8 cellular contexts compared by ENCODE assay signal in the genomic region with DNA sequence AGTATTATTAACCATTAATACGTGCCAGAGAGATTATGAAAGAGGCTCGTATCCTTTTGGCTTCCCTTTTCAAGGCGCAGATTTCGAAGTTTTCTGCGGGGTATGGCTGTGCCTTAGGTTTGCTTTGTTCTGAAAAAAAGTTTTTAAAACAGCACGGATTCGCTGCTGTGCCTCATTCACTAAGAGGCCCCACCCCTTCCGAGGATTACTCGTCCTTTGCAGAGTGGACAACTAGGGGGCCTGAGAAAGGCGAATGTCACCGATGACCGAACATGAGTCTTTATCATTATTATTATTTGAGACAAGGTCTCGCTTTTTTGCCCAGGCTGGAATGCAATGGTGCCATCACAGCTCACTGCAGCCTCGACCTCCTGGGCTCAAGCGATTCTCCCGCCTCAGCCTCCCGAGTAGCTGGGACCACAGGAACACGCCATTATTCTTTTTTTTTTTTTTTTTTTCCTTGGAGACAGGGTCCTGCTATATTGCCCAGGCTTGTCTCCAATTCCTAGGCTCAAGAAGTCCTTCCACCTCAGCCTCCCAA. TPM values are rescaled to one million over a fixed set of nuclear protein-coding genes. Genes with fewer than 3 reads are reported as not detected.
DNase-seq lines count a peak whose midpoint lies in the region; ATAC-seq, FAIRE-seq and TF ChIP-seq lines count a peak whose summit lies in the region.

No MANE protein-coding gene starts in this region.

- H4K20me1 ChIP-seq in keratinocyte (ENCODE audit: control insufficient read depth, extremely low read depth, insufficient read depth, low read length) (no peaks in the 10 kb centered on the region), smooth muscle cell (ENCODE audit: low read depth) (peaks cover 26% of the 10 kb centered on the region)

- H3K9ac ChIP-seq in keratinocyte (ENCODE audit: control insufficient read depth, extremely low read depth, insufficient read depth, low read length): peak overlapping the region; percentile 91
- peak overlapping the region; percentile 93 for H3K9ac ChIP-seq in smooth muscle cell (ENCODE audit: low read depth)

- peak overlapping the region; percentile 92 for H3K27ac Mint-ChIP-seq in central memory CD8-positive, alpha-beta T cell (ENCODE audit: low read depth)

- TF ChIP-seq CTCF in AG04449 (IDR thresholded peaks at IDR 0.05; ENCODE audit: insufficient read depth, low read length, missing control alignments): peak; percentile 11
- no peak for TF ChIP-seq CTCF in GM10266 (IDR thresholded peaks at IDR 0.05; ENCODE audit: control insufficient read depth, insufficient read depth, low read depth, missing control alignments)
- no peak for TF ChIP-seq CTCF in RWPE1 (conservative IDR thresholded peaks at IDR 0.05; ENCODE audit: low read depth)
- TF ChIP-seq CTCF in keratinocyte (optimal IDR thresholded peaks at IDR 0.05 in 1 of 3, IDR thresholded peaks at IDR 0.05 in 1 of 3, conservative IDR thresholded peaks at IDR 0.05 in 1 of 3; ENCODE audit: extremely low read depth in 1 of 3, insufficient read depth in 2 of 3, low read length in 3 of 3): no peak
- TF ChIP-seq CTCF in smooth muscle cell (IDR thresholded peaks at IDR 0.05; ENCODE audit: borderline replicate concordance, insufficient read depth, poor library complexity, severe bottlenecking): no peak

- peak overlapping the region; percentile 96 for H3K27ac ChIP-seq in RWPE1
- H3K27ac ChIP-seq in keratinocyte (ENCODE audit: control insufficient read depth, insufficient read depth, low read length): peak overlapping the region; percentile 83
- H3K27ac ChIP-seq in smooth muscle cell (ENCODE audit: low read depth): peak overlapping the region; percentile 97

- H3K27me3 Mint-ChIP-seq in central memory CD8-positive, alpha-beta T cell: no peaks in the 10 kb centered on the region

- CTCF ChIA-PET in AG04449 (lab: Yijun Ruan, JAX): interaction anchor here (1.2 kb wide), 1 partner anchor 9 kb away, joined by 3 read pairs; no protein-coding TSS in a partner anchor
- CTCF ChIA-PET in RWPE1 (lab: Yijun Ruan, JAX): interaction anchor here (1.1 to 1.3 kb wide), 2 partner anchors 33 to 245 kb away, joined by 6 read pairs; no protein-coding TSS in a partner anchor

- H2AFZ ChIP-seq in keratinocyte (ENCODE audit: control insufficient read depth, low read length) (peak overlapping the region; percentile 91), smooth muscle cell (ENCODE audit: low read depth) (peak overlapping the region; percentile 86)

- H3K4me1 ChIP-seq in keratinocyte (ENCODE audit: control insufficient read depth, extremely low read depth, insufficient read depth, low read length) (peaks cover 9% of the 10 kb centered on the region), smooth muscle cell (ENCODE audit: low read depth) (peaks cover 10% of the 10 kb centered on the region)

- H3K79me2 ChIP-seq in keratinocyte (ENCODE audit: control insufficient read depth, insufficient read depth, low read length) (peaks cover 12% of the 10 kb centered on the region), smooth muscle cell (ENCODE audit: low read depth) (peaks cover 37% of the 10 kb centered on the region)

- peak overlapping the region; percentile 98 for H3K4me3 Mint-ChIP-seq in central memory CD8-positive, alpha-beta T cell

- peak overlapping the region; percentile 79 for H3K4me3 ChIP-seq in AG04449 (ENCODE audit: low read depth, low read length)
- peak overlapping the region; percentile 74 to 80 (median 79) for H3K4me3 ChIP-seq in keratinocyte (ENCODE audit: control insufficient read depth in 2 of 3, extremely low read depth in 1 of 3, insufficient read depth in 2 of 3, low read depth in 1 of 3, low read length in 3 of 3)
- H3K4me3 ChIP-seq in smooth muscle cell: peak overlapping the region; percentile 82

- H3F3A ChIP-seq in smooth muscle cell (ENCODE audit: low read depth): no peaks in the 10 kb centered on the region

- H3K36me3 ChIP-seq in keratinocyte (ENCODE audit: control insufficient read depth in 2 of 2, extremely low read depth in 1 of 2, insufficient read depth in 2 of 2, low read length in 2 of 2): peaks cover 0 to 1% of the 10 kb centered on the region in 2 experiments
- H3K36me3 ChIP-seq in smooth muscle cell (ENCODE audit: low read depth): peaks cover 7% of the 10 kb centered on the region

- H3K4me1 Mint-ChIP-seq in central memory CD8-positive, alpha-beta T cell: peaks cover 7% of the 10 kb centered on the region

- H3K27me3 ChIP-seq in keratinocyte (ENCODE audit: control insufficient read depth, extremely low read depth, insufficient read depth, low read length) (no peaks in the 10 kb centered on the region), smooth muscle cell (ENCODE audit: low read depth) (no peaks in the 10 kb centered on the region)

- H3K36me3 Mint-ChIP-seq in central memory CD8-positive, alpha-beta T cell (ENCODE audit: insufficient read depth): peaks cover 16% of the 10 kb centered on the region

- H3K9me1 ChIP-seq in keratinocyte (ENCODE audit: control insufficient read depth, extremely low read depth, insufficient read depth, low read length): no peaks in the 10 kb centered on the region

- H3K9me3 Mint-ChIP-seq in central memory CD8-positive, alpha-beta T cell: no peaks in the 10 kb centered on the region

- ATAC-seq in HG03045 (IDR thresholded peaks at IDR 0.05; ENCODE audit: unreplicated experiment) (peak; percentile 20), HG02610 (IDR thresholded peaks at IDR 0.05; ENCODE audit: unreplicated experiment) (no peak)
- ATAC-seq in central memory CD8-positive, alpha-beta T cell (replicated peaks; ENCODE audit: extremely low read depth, poor library complexity, severe bottlenecking): peak; percentile 25

- H3K9me3 ChIP-seq in keratinocyte (ENCODE audit: control insufficient read depth, low read depth, low read length): no peaks in the 10 kb centered on the region
- H3K9me3 ChIP-seq in smooth muscle cell (replicated peaks; ENCODE audit: low read depth): no peaks in the 10 kb centered on the region

- 11% methylated on average over 18 of the region's 18 CpGs for WGBS in smooth muscle cell (ENCODE audit: low lambda C conversion rate)

- POLR2A ChIA-PET in AG04449 (lab: Yijun Ruan, JAX) (interaction anchor here (0.6 to 1.6 kb wide), 12 partner anchors 8 to 119 kb away, joined by 3 to 8 read pairs (median 4); a partner anchor contains a TSS), RWPE1 (lab: Yijun Ruan, JAX; ENCODE audit: low non-redundant PET) (interaction anchor here (0.6 to 0.9 kb wide), 4 partner anchors 22 to 132 kb away, joined by 3 to 4 read pairs (median 4); no protein-coding TSS in a partner anchor)

- DNase-seq in AG04449 (ENCODE audit: low read depth, low spot score): peak; percentile 31
- DNase-seq in GM10266 (ENCODE audit: extremely low spot score): peak; percentile 60
- DNase-seq in RWPE1 (ENCODE audit: low spot score): peak; percentile 42
- no peak for DNase-seq in central memory CD8-positive, alpha-beta T cell (ENCODE audit: low spot score in 2 of 2)
- DNase-seq in keratinocyte (ENCODE audit: low read depth, low spot score): no peak
- peak; percentile 27 for DNase-seq in smooth muscle cell (lab: John Stamatoyannopoulos, UW; ENCODE audit: unreplicated experiment)

- dilution Hi-C loops in keratinocyte (cut with MboI; ENCODE audit: extremely low pct_ligation_motif_present, low sequenced_read_pairs): no loop called here

- FAIRE-seq in keratinocyte (lab: Jason Lieb, UNC): no peak

- H3K4me2 ChIP-seq in keratinocyte (ENCODE audit: control insufficient read depth, extremely low read depth, insufficient read depth, low read depth, low read length) (peak overlapping the region; percentile 92), smooth muscle cell (peak overlapping the region; percentile 93)

RNA-seq across cellular contexts. Expression of a gene that starts 0.7 kb away (rescaled TPM):
- polyA plus RNA-seq in keratinocyte (123 to 208 TPM (median 154 TPM) in 3 replicates), smooth muscle cell (641 and 660 TPM in 2 replicates)
- polyA plus RNA-seq in keratinocyte (2011; ENCODE audit: low read depth): 24.1 TPM
- 180 and 341 TPM in 2 replicates for polyA plus RNA-seq in keratinocyte (2011; cell fraction: cytosol; rRNA removed)
- 63.1 and 79.2 TPM in 2 replicates for polyA plus RNA-seq in keratinocyte (2011; cell fraction: nucleus; rRNA removed)
- polyA plus RNA-seq in keratinocyte (2012; ENCODE audit: low replicate concordance): 171 and 189 TPM in 2 replicates
- polyA minus RNA-seq in keratinocyte: 15.4 to 36.3 TPM (median 20.9 TPM) in 3 replicates
- 46.2 TPM for polyA minus RNA-seq in keratinocyte (2011; cell fraction: cytosol; rRNA and poly(A)+ RNA removed)
- 7.2 and 18.6 TPM in 2 replicates for polyA minus RNA-seq in keratinocyte (2011; cell fraction: nucleus; rRNA and poly(A)+ RNA removed)
- 180 and 189 TPM in 2 replicates for total RNA-seq in smooth muscle cell

RNA-seq across cellular contexts. Expression of a gene that starts 31.4 kb away (rescaled TPM):
- polyA plus RNA-seq in keratinocyte (26.4 to 34.6 TPM (median 31.2 TPM) in 3 replicates), smooth muscle cell (10.7 and 11.5 TPM in 2 replicates)
- polyA plus RNA-seq in keratinocyte (2011; ENCODE audit: low read depth): 53.6 TPM
- polyA plus RNA-seq in keratinocyte (2011; cell fraction: cytosol; rRNA removed): 42.9 and 50.0 TPM in 2 replicates
- 27.8 and 33.4 TPM in 2 replicates for polyA plus RNA-seq in keratinocyte (2011; cell fraction: nucleus; rRNA removed)
- polyA plus RNA-seq in keratinocyte (2012; ENCODE audit: low replicate concordance): 22.4 and 27.3 TPM in 2 replicates
- 6.6 to 27.2 TPM (median 24.0 TPM) in 3 replicates for polyA minus RNA-seq in keratinocyte
- 77.3 TPM for polyA minus RNA-seq in keratinocyte (2011; cell fraction: cytosol; rRNA and poly(A)+ RNA removed)
- polyA minus RNA-seq in keratinocyte (2011; cell fraction: nucleus; rRNA and poly(A)+ RNA removed): 18.4 and 30.9 TPM in 2 replicates
- total RNA-seq in smooth muscle cell: 34.7 and 42.2 TPM in 2 replicates

RNA-seq across cellular contexts. Expression of a gene that starts 36.3 kb away (rescaled TPM):
- polyA plus RNA-seq in keratinocyte (17.4 to 27.4 TPM (median 19.1 TPM) in 3 replicates), smooth muscle cell (9.0 and 13.8 TPM in 2 replicates)
- 65.0 TPM for polyA plus RNA-seq in keratinocyte (2011; ENCODE audit: low read depth)
- 17.6 and 25.8 TPM in 2 replicates for polyA plus RNA-seq in keratinocyte (2011; cell fraction: cytosol; rRNA removed)
- polyA plus RNA-seq in keratinocyte (2011; cell fraction: nucleus; rRNA removed): 19.3 and 27.2 TPM in 2 replicates
- 18.3 and 27.6 TPM in 2 replicates for polyA plus RNA-seq in keratinocyte (2012; ENCODE audit: low replicate concordance)
- polyA minus RNA-seq in keratinocyte: 0.49 to 7.8 TPM (median 7.1 TPM) in 3 replicates
- polyA minus RNA-seq in keratinocyte (2011; cell fraction: cytosol; rRNA and poly(A)+ RNA removed): 8.4 TPM
- 6.8 and 13.0 TPM in 2 replicates for polyA minus RNA-seq in keratinocyte (2011; cell fraction: nucleus; rRNA and poly(A)+ RNA removed)
- total RNA-seq in smooth muscle cell: 12.5 and 41.0 TPM in 2 replicates

Comparison
In these comparisons a context has a peak if more than half of its experiments do, and no peak if none do; other contexts are left out.
1. DNase-seq: peak in AG04449 (single experiment), GM10266 (single experiment), RWPE1 (single experiment) and smooth muscle cell (single experiment); none in central memory CD8-positive, alpha-beta T cell (0 of 2) and keratinocyte (single experiment).
2. Peak in every context shown above with its lines, with median percentiles within 50 percentile points of each other: H3K4me3 ChIP-seq and H3K27ac ChIP-seq.